ENCODE assay signal across 1 cellular context in the genomic region with DNA sequence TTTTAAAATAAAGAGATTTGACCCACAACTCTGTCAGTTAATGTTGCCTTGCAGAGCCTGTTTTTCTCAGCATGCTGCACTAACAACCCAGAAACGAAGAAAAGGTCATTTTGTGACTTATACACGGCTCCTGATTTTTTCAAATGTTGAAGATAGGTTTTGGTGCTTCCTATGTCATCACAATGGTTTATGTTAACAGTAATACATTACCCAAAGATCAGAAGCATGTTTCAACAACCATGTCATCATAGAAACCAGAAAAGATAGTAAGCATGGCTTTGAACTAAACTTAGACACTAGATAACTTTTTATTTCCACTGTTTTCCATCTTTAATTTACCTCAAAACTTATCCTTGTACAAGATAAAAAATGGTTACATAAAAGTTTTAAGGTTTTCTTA.
TF ChIP-seq lines count a peak whose summit lies in the region.

No MANE protein-coding gene starts in this region.

TF ChIP-seq in HEK293, 187 proteins besides CTCF, POLR2A, EP300 and RAD21 (continued from another document):
- TF ChIP-seq, protein P1, sequence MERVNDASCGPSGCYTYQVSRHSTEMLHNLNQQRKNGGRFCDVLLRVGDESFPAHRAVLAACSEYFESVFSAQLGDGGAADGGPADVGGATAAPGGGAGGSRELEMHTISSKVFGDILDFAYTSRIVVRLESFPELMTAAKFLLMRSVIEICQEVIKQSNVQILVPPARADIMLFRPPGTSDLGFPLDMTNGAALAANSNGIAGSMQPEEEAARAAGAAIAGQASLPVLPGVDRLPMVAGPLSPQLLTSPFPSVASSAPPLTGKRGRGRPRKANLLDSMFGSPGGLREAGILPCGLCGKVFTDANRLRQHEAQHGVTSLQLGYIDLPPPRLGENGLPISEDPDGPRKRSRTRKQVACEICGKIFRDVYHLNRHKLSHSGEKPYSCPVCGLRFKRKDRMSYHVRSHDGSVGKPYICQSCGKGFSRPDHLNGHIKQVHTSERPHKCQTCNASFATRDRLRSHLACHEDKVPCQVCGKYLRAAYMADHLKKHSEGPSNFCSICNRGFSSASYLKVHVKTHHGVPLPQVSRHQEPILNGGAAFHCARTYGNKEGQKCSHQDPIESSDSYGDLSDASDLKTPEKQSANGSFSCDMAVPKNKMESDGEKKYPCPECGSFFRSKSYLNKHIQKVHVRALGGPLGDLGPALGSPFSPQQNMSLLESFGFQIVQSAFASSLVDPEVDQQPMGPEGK (tag by site-specific recombination; IDR thresholded peaks at IDR 0.05): no peak
- TF ChIP-seq GLI2 (tag by site-specific recombination; IDR thresholded peaks at IDR 0.05; ENCODE audit: borderline replicate concordance, low read depth) (no peak), ZXDB (tag by site-specific recombination; IDR thresholded peaks at IDR 0.05) (no peak), RBAK (tag by site-specific recombination; IDR thresholded peaks at IDR 0.05) (no peak), ZNF366 (tag by site-specific recombination; conservative IDR thresholded peaks at IDR 0.05) (no peak)
